In the genomic region with DNA sequence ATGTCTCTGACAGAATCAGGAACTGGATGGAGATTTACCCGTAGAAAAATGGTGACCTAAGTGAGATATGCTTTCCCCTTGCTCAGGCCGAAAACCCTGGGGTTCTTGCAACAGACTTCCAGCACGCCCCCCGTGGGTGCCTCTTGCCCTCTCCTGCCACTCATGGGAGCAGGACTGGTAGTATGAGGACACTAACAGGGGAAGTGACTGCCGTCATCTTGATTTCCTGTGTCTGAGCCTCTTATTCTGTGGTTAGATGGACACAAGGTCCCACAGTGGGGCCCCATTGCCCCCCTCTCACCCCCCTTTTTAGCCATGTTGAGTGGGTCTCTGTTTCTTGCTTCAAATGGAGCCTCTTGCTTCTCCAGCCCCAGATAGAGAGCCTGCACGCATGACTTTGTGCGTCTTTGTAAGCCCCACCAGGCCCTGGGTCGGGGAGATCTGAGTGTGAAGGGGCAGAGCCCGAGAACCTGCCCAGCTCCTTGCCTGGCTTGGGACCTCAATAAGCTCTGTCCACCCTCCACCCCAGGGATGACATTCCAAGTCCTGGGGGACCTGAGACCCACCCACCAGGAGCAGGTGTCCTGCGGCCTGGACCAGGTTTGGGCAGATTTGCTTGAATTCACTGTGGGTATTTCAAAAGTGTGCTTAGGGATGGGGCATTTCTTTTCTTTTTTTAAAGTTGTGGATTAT, we compare ENCODE assay signal across 7 cellular contexts. TPM values are rescaled to one million over a fixed set of nuclear protein-coding genes. Genes with fewer than 3 reads are reported as not detected.
A peak's percentile ranks its signal among the peaks of the same experiment; 100 is the strongest.
DNase-seq lines count a peak whose midpoint lies in the region; ATAC-seq and TF ChIP-seq lines count a peak whose summit lies in the region.

No MANE protein-coding gene starts in this region.

- H4K8ac ChIP-seq in mesendoderm (ENCODE audit: low read depth, low read length), result no peak overlapping the region

- no peak overlapping the region for H3K4me2 ChIP-seq in mesendoderm (ENCODE audit: low read length)

- H3K27ac ChIP-seq in HL-60 (replicated peaks) (peak overlapping the region; percentile 91), heart right ventricle (peak overlapping the region in 9 of 10 donors; percentile 7 to 86 (median 58)), spleen (peak overlapping the region in 7 of 8 donors; percentile 59 to 91 (median 71)), mesendoderm (ENCODE audit: low read depth, low read length) (no peak overlapping the region)

- no peak overlapping the region for H2BK15ac ChIP-seq in mesendoderm (replicated peaks; ENCODE audit: low read depth)

- H4K5ac ChIP-seq in mesendoderm (ENCODE audit: low read length), result no peak overlapping the region

- TF ChIP-seq POLR2A in spleen (IDR thresholded peaks at IDR 0.05), result no peak

- no peak overlapping the region for H2BK5ac ChIP-seq in mesendoderm (ENCODE audit: low read length)

- DNase-seq in HL-60 (ENCODE audit: low read depth in 1 of 2, low spot score in 1 of 2) (peak in 1 of 2 experiments; percentile 92), SIG-M5 treated with dmso at 0.1 percent for 504 hours (lab: John Stamatoyannopoulos, UW; ENCODE audit: unreplicated experiment) (peak; percentile 91), heart right ventricle (no peak), spleen (no peak), NCI-H2171 (lab: John Stamatoyannopoulos, UW) (no peak), mesendoderm (no peak)

- H3K4me3 ChIP-seq in HL-60 (replicated peaks; ENCODE audit: insufficient read depth, low read length), result no peak overlapping the region
- no peak overlapping the region for H3K4me3 ChIP-seq in heart right ventricle
- peak overlapping the region in 1 of 8 donors; percentile 4 for H3K4me3 ChIP-seq in spleen
- H3K4me3 ChIP-seq in mesendoderm (ENCODE audit: low read length), result no peak overlapping the region

- H3K9me3 ChIP-seq in heart right ventricle (no peaks in the 10 kb centered on the region), spleen (no peaks in the 10 kb centered on the region)

- H2AK5ac ChIP-seq in mesendoderm (ENCODE audit: low read length), result no peak overlapping the region

- H3K56ac ChIP-seq in mesendoderm (ENCODE audit: low read length), result no peak overlapping the region

- H3K27me3 ChIP-seq in HL-60 (ENCODE audit: insufficient read depth, poor library complexity, severe bottlenecking) (no peaks in the 10 kb centered on the region), heart right ventricle (no peaks in the 10 kb centered on the region), spleen (replicated peaks in 1 of 7) (peaks cover 0 to 23% (median 0%) of the 10 kb centered on the region in 7 donors), mesendoderm (ENCODE audit: insufficient read depth, low read length, poor library complexity) (no peaks in the 10 kb centered on the region)

- no peaks in the 10 kb centered on the region for H3K79me1 ChIP-seq in mesendoderm (ENCODE audit: low read length)

- H3K4me1 ChIP-seq in heart right ventricle (peaks cover 5 to 96% (median 42%) of the 10 kb centered on the region in 9 donors), spleen (peaks cover 12 to 95% (median 73%) of the 10 kb centered on the region in 6 donors), mesendoderm (ENCODE audit: control insufficient read depth, low read depth, low read length) (no peaks in the 10 kb centered on the region)

- H3K36me3 ChIP-seq in heart right ventricle (no peaks in the 10 kb centered on the region), spleen (no peaks in the 10 kb centered on the region), mesendoderm (ENCODE audit: control insufficient read depth, insufficient read depth, low read length) (no peaks in the 10 kb centered on the region)

- intact Hi-C loops in heart right ventricle (cut with DNase I), result loop anchor here (1.0 to 10.0 kb wide), 9 partner anchors 26 to 70 kb away; no protein-coding TSS in a partner anchor
- intact Hi-C loops in spleen (cut with DNase I; ENCODE audit: low total_unique reads), result loop anchor here (5.0 kb wide), 1 partner anchor 69 kb away; no protein-coding TSS in a partner anchor

- no peak overlapping the region for H2BK120ac ChIP-seq in mesendoderm (ENCODE audit: low read depth, low read length)

- WGBS in heart right ventricle, 2 donors, result 81% methylated on average over 10 of the region's 10 CpGs
- WGBS in spleen, 5 donors, result 45 to 74% (median 68%) methylated on average over 10 of the region's 10 CpGs
- no CpG with 5 or more reads among the region's 10 CpGs for WGBS in mesendoderm (ENCODE audit: extremely low coverage, insufficient coverage, low lambda C conversion rate)

- H3K9ac ChIP-seq in mesendoderm (ENCODE audit: low read length), result no peak overlapping the region

- TF ChIP-seq CTCF in HL-60 (IDR thresholded peaks at IDR 0.05; ENCODE audit: insufficient read depth, low read length) (no peak), heart right ventricle (IDR thresholded peaks at IDR 0.05) (no peak), spleen (IDR thresholded peaks at IDR 0.05 in 8 of 11, conservative IDR thresholded peaks at IDR 0.05 in 3 of 11) (no peak)

- H3K23ac ChIP-seq in mesendoderm (ENCODE audit: low read length), result no peak overlapping the region

- H3K79me2 ChIP-seq in mesendoderm (ENCODE audit: control insufficient read depth, insufficient read depth, low read length), result no peaks in the 10 kb centered on the region

- H3K18ac ChIP-seq in mesendoderm (ENCODE audit: low read length), result no peak overlapping the region

- no peak overlapping the region for H3K4ac ChIP-seq in mesendoderm (ENCODE audit: low read depth, low read length)

- ATAC-seq in heart right ventricle (peak in 2 of 8 donors; percentile 2 to 8), HG02588 (IDR thresholded peaks at IDR 0.05; ENCODE audit: unreplicated experiment) (no peak)

RNA-seq across cellular contexts. Expression of a gene that starts 12.6 kb away (rescaled TPM):
- total RNA-seq in heart right ventricle (10 to 100 TPM in 1 of 10 donors, 1 to 10 TPM in 5, under 1 TPM in 4; 0.17 to 43.2 (median 1.2) TPM), spleen (10 to 100 TPM; 17.4 to 87.8 (median 42.6) TPM)
- polyA plus RNA-seq in heart right ventricle (1 to 10 TPM; 1.2 to 3.1 TPM), spleen (10 to 100 TPM; 13.1 to 38.9 (median 31.5) TPM)
- not detected for polyA plus RNA-seq in mesendoderm (2013, experiment 1 of 2)
- polyA plus RNA-seq in mesendoderm (2013, experiment 2 of 2), result not detected

RNA-seq across cellular contexts. Expression of a gene that starts 38.8 kb away (rescaled TPM):
- total RNA-seq in heart right ventricle, result under 1 TPM in 1 of 10 donors, not detected in 9; 0.62 TPM
- polyA plus RNA-seq in heart right ventricle, result 1 to 10 TPM in 1 of 2 donors, not detected in 1; 1.2 TPM
- 1 to 10 TPM in 1 of 7 donors, not detected in 6; 1.9 TPM for total RNA-seq in spleen
- polyA plus RNA-seq in spleen, result 1 to 10 TPM in 2 of 3 donors, under 1 TPM in 1; 0.59 to 4.0 (median 2.1) TPM
- polyA plus RNA-seq in mesendoderm (2013, experiment 1 of 2), result not detected
- not detected for polyA plus RNA-seq in mesendoderm (2013, experiment 2 of 2)

RNA-seq across cellular contexts. Expression of a gene that starts 47.0 kb away (rescaled TPM):
- total RNA-seq in heart right ventricle, result 10 to 100 TPM in 9 of 10 donors, 1 to 10 TPM in 1; 8.7 to 33.4 (median 15.2) TPM
- polyA plus RNA-seq in heart right ventricle, result 10 to 100 TPM; 35.2 to 45.9 TPM
- 10 to 100 TPM in 6 of 7 donors, 1 to 10 TPM in 1; 6.4 to 53.0 (median 18.6) TPM for total RNA-seq in spleen
- 10 to 100 TPM in 1 of 3 donors, 1 to 10 TPM in 2; 7.2 to 17.6 (median 9.4) TPM for polyA plus RNA-seq in spleen
- 0.37 TPM for polyA plus RNA-seq in mesendoderm (2013, experiment 1 of 2)
- polyA plus RNA-seq in mesendoderm (2013, experiment 2 of 2), result 0.39 TPM
